11 cellular contexts compared by ENCODE assay signal in genomic region chr9:107504585-107505455, GRCh38. TPM values are rescaled to one million over a fixed set of nuclear protein-coding genes. Genes with fewer than 3 reads are reported as not detected.
DNase-seq lines count a peak whose midpoint lies in the region; ATAC-seq and TF ChIP-seq lines count a peak whose summit lies in the region.
"Had no signal": no experiment of that assay in that cellular context is flagged by ENCODE, and none has a peak within 500 bp of the region (broad histone marks: within the 10 kb centered on the region; RNA-seq: fewer than 3 reads in every experiment).

No MANE protein-coding gene starts in this region.

- H3K9me3 Mint-ChIP-seq in effector memory CD8-positive, alpha-beta T cell = peaks cover 1 to 6% of the 10 kb centered on the region in 2 donors

- no peaks in the 10 kb centered on the region for H3K36me3 Mint-ChIP-seq in effector memory CD8-positive, alpha-beta T cell (ENCODE audit: insufficient read depth)
- H3K36me3 Mint-ChIP-seq: naive thymus-derived CD8-positive, alpha-beta T cell had no signal

- no peak overlapping the region for H3K4me3 Mint-ChIP-seq in effector memory CD8-positive, alpha-beta T cell
- H3K4me3 Mint-ChIP-seq: activated naive CD8-positive, alpha-beta T cell; naive thymus-derived CD8-positive, alpha-beta T cell had no signal

- H3K4me2 ChIP-seq in hepatocyte = peak overlapping the region; percentile 49
- H3K4me2 ChIP-seq: BLaER1 had no signal

- ATAC-seq in aorta (ENCODE audit: low FRiP score) = peak; percentile 87
- no peak for ATAC-seq in effector memory CD8-positive, alpha-beta T cell (replicated peaks)
- ATAC-seq: naive thymus-derived CD8-positive, alpha-beta T cell had no signal

- no peaks in the 10 kb centered on the region for H3K9me3 ChIP-seq in hepatocyte (ENCODE audit: low read depth)
- H3K9me3 ChIP-seq in aorta (ENCODE audit: control insufficient read depth, low read length) = no peaks in the 10 kb centered on the region
- H3K9me3 ChIP-seq: BLaER1 had no signal

- no peaks in the 10 kb centered on the region for H3K9me2 ChIP-seq in hepatocyte (replicated peaks; ENCODE audit: insufficient read depth)

- H3K79me2 ChIP-seq in hepatocyte = no peaks in the 10 kb centered on the region

- 59% methylated on average over 7 of the region's 7 CpGs for WGBS in hepatocyte (ENCODE audit: low lambda C conversion rate, missing lambda C conversion rate)
- whole genome bisulfite sequencing in aorta, 2 donors = 23 to 25% methylated on average over 7 of the region's 7 CpGs

- no peak overlapping the region for H2AFZ ChIP-seq in hepatocyte

- TF ChIP-seq CTCF in hepatocyte (IDR thresholded peaks at IDR 0.05; ENCODE audit: poor library complexity) (no peak), GM13976 (IDR thresholded peaks at IDR 0.05; ENCODE audit: borderline replicate concordance, control extremely low read depth, extremely low read depth, insufficient read depth, missing control alignments) (no peak)

- H3K4me1 Mint-ChIP-seq in effector memory CD8-positive, alpha-beta T cell (ENCODE audit: low read depth in 2 of 2) = no peaks in the 10 kb centered on the region
- H3K4me1 Mint-ChIP-seq: naive thymus-derived CD8-positive, alpha-beta T cell had no signal

- DNase-seq in NOMO-1 treated with DMSO at 0.1 percent for 48 hours (lab: John Stamatoyannopoulos, UW; ENCODE audit: unreplicated experiment) (peak; percentile 37), NOMO-1 (lab: John Stamatoyannopoulos, UW; ENCODE audit: unreplicated experiment in 2 of 2) (no peak), amniotic stem cell (lab: John Stamatoyannopoulos, UW) (peak; percentile 93), hepatocyte (ENCODE audit: low spot score) (peak; percentile 79), aorta (no peak), GM13976 (ENCODE audit: low spot score) (no peak)
- DNase-seq in effector CD8-positive, alpha-beta T cell (lab: John Stamatoyannopoulos, UW) = no peak
- DNase-seq in effector memory CD8-positive, alpha-beta T cell = no peak
- DNase-seq: naive thymus-derived CD8-positive, alpha-beta T cell had no signal

- H3K27me3 Mint-ChIP-seq in effector memory CD8-positive, alpha-beta T cell = peaks cover 7 to 13% of the 10 kb centered on the region in 2 donors

- H3K4me3 ChIP-seq in hepatocyte = no peak overlapping the region
- H3K4me3 ChIP-seq in aorta (ENCODE audit: low read length in 2 of 2) = no peak overlapping the region
- H3K4me3 ChIP-seq: BLaER1 had no signal

- H3K36me3 ChIP-seq in hepatocyte (replicated peaks; ENCODE audit: insufficient read depth, low read depth) (no peaks in the 10 kb centered on the region), aorta (ENCODE audit: control insufficient read depth in 1 of 2, insufficient read depth in 2 of 2, low read length in 1 of 2) (no peaks in the 10 kb centered on the region)
- H3K36me3 ChIP-seq: BLaER1 had no signal

- H3K4me1 ChIP-seq in hepatocyte (ENCODE audit: insufficient read depth) = peaks cover 11% of the 10 kb centered on the region
- peaks cover 0 to 4% of the 10 kb centered on the region in 2 donors for H3K4me1 ChIP-seq in aorta (ENCODE audit: control insufficient read depth in 1 of 2, insufficient read depth in 2 of 2, low read length in 2 of 2)
- H3K4me1 ChIP-seq: BLaER1 had no signal

- no peaks in the 10 kb centered on the region for H3K27me3 ChIP-seq in hepatocyte
- no peaks in the 10 kb centered on the region for H3K27me3 ChIP-seq in aorta (ENCODE audit: control insufficient read depth in 1 of 2, insufficient read depth in 2 of 2, low read length in 1 of 2)
- H3K27me3 ChIP-seq: BLaER1 had no signal

- no peak overlapping the region for H3K27ac Mint-ChIP-seq in effector memory CD8-positive, alpha-beta T cell
- H3K27ac Mint-ChIP-seq: activated naive CD8-positive, alpha-beta T cell; naive thymus-derived CD8-positive, alpha-beta T cell had no signal

- intact Hi-C loops in aorta (cut with DNase I) = loop anchor here in 1 of 2 donors (2.0 kb wide), 1 partner anchor 14 kb away; no protein-coding TSS in a partner anchor

- H3K27ac ChIP-seq in hepatocyte (peak overlapping the region; percentile 85), aorta (ENCODE audit: low read depth in 1 of 2, low read length in 2 of 2) (peak overlapping the region; percentile 52 to 69)
- H3K27ac ChIP-seq: BLaER1 had no signal

- in situ Hi-C loops in GM13976 (cut with MboI; ENCODE audit: low sequenced_read_pairs, unreplicated experiment) = no loop called here

- no peaks in the 10 kb centered on the region for H4K20me1 ChIP-seq in hepatocyte (ENCODE audit: insufficient read depth, poor library complexity, severe bottlenecking)
- H4K20me1 ChIP-seq: BLaER1 had no signal

RNA-seq across cellular contexts. Expression of gene KLF4, which starts 15.3 kb away (rescaled TPM):
- total RNA-seq in hepatocyte (59.8 and 66.8 TPM in 2 replicates), aorta (100 to 1,000 TPM in 1 of 2 donors, 10 to 100 TPM in 1; 87.8 to 202 TPM)
- polyA plus RNA-seq in hepatocyte (35.0 and 41.8 TPM in 2 replicates), aorta (10 to 100 TPM; 39.7 to 40.6 TPM)
- polyA plus RNA-seq: naive thymus-derived CD8-positive, alpha-beta T cell had no signal

Comparison
In these comparisons a context has a peak if more than half of its experiments do, and no peak if none do; other contexts are left out.
1. DNase-seq: peak in NOMO-1 treated with DMSO at 0.1 percent for 48 hours (single experiment), amniotic stem cell (single experiment) and hepatocyte (single experiment); none in NOMO-1 (0 of 2), aorta (0 of 2), GM13976 (single experiment), effector CD8-positive, alpha-beta T cell (single experiment) and effector memory CD8-positive, alpha-beta T cell (0 of 3).